Comparison of ENCODE assay signal across 15 cellular contexts in genomic region chr2:152762202-152762601, GRCh38. TPM values are rescaled to one million over a fixed set of nuclear protein-coding genes. Genes with fewer than 3 reads are reported as not detected.
DNase-seq lines count a peak whose midpoint lies in the region; ATAC-seq, FAIRE-seq and TF ChIP-seq lines count a peak whose summit lies in the region.
"Had no signal": no experiment of that assay in that cellular context is flagged by ENCODE, and none has a peak within 500 bp of the region (broad histone marks: within the 10 kb centered on the region; RNA-seq: fewer than 3 reads in every experiment).

No MANE protein-coding gene starts in this region.

- H3K9me3 Mint-ChIP-seq in activated naive CD8-positive, alpha-beta T cell treated with anti-CD3 and anti-CD28 coated beads, Interleukin-2, amount 50 U/mL, for 24 hours = peaks cover under 1% of the 10 kb centered on the region

- DNase-seq in A673 (ENCODE audit: low spot score) = peak; percentile 79
- DNase-seq in HS-5 (ENCODE audit: low read depth) = peak; percentile 94
- peak; percentile 26 for DNase-seq in dedifferentiated amniotic fluid mesenchymal stem cell (ENCODE audit: extremely low spot score)
- DNase-seq in left kidney (ENCODE audit: low read depth, low spot score) = peak; percentile 4
- DNase-seq in kidney = no peak
- DNase-seq in activated naive CD8-positive, alpha-beta T cell treated with anti-CD3 and anti-CD28 coated beads, Interleukin-2, amount 50 U/mL, for 24 hours = no peak
- DNase-seq in GOT3 (lab: John Stamatoyannopoulos, UW) = no peak
- no peak for DNase-seq in NCI-H1105 (lab: John Stamatoyannopoulos, UW)
- DNase-seq: activated naive CD4-positive, alpha-beta T cell treated with Interleukin-2 at 50 U/mL for 16 hours; AML-193; DMS53; H7; NCI-H524 treated with DMSO at 0.1 percent for 48 hours; nucleus accumbens had no signal

- H3K9me3 ChIP-seq in A673 (ENCODE audit: low read depth, low read length, poor library complexity, severe bottlenecking) (no peaks in the 10 kb centered on the region), kidney (ENCODE audit: control insufficient read depth in 1 of 2, low read length in 2 of 2) (no peaks in the 10 kb centered on the region)

- CTCF ChIA-PET in A673 (lab: Charles Lee) = no interaction called here

- H3K27ac ChIP-seq in A673 (ENCODE audit: low read depth, low read length, poor library complexity, severe bottlenecking) = no peak overlapping the region
- no peak overlapping the region for H3K27ac ChIP-seq in kidney (ENCODE audit: low read depth in 2 of 2, low read length in 2 of 2)
- H3K27ac ChIP-seq: foreskin keratinocyte had no signal

- POLR2A ChIA-PET in A673 (lab: Charles Lee; ENCODE audit: low non-redundant PET) = no interaction called here

- H3K4me3 Mint-ChIP-seq in activated naive CD8-positive, alpha-beta T cell treated with anti-CD3 and anti-CD28 coated beads, Interleukin-2, amount 50 U/mL, for 24 hours = no peak overlapping the region

- H3K27me3 Mint-ChIP-seq in activated naive CD8-positive, alpha-beta T cell treated with anti-CD3 and anti-CD28 coated beads, Interleukin-2, amount 50 U/mL, for 24 hours = no peaks in the 10 kb centered on the region

- peaks cover 11% of the 10 kb centered on the region for H3K36me3 Mint-ChIP-seq in activated naive CD8-positive, alpha-beta T cell treated with anti-CD3 and anti-CD28 coated beads, Interleukin-2, amount 50 U/mL, for 24 hours (ENCODE audit: low read depth)

- H3K27ac Mint-ChIP-seq in activated naive CD8-positive, alpha-beta T cell treated with anti-CD3 and anti-CD28 coated beads, Interleukin-2, amount 50 U/mL, for 24 hours = no peak overlapping the region

- TF ChIP-seq CTCF in A673 (conservative IDR thresholded peaks at IDR 0.05; ENCODE audit: low read depth, low read length) (no peak), kidney (IDR thresholded peaks at IDR 0.05; ENCODE audit: borderline replicate concordance, extremely low read depth, insufficient read depth) (no peak)

- no TSS peak for BruUV-seq in A673 (replicated peaks; lab: Mats Ljungman, UMichigan)

- H3K27me3 ChIP-seq in A673 (replicated peaks; ENCODE audit: insufficient read depth, low read depth, low read length, poor library complexity) = no peaks in the 10 kb centered on the region
- H3K27me3 ChIP-seq: foreskin keratinocyte had no signal

- intact Hi-C loops in A673 (cut with micrococcal nuclease; ENCODE audit: unreplicated experiment) = no loop called here
- intact Hi-C loops in kidney (cut with DNase I) = no loop called here

- no peak overlapping the region for H3K4me3 ChIP-seq in A673 (ENCODE audit: low read depth, low read length, poor library complexity, severe bottlenecking)
- no peak overlapping the region for H3K4me3 ChIP-seq in kidney (ENCODE audit: low read length in 2 of 2)

- H3K9ac ChIP-seq in kidney (ENCODE audit: low read length in 2 of 2) = no peak overlapping the region

- H3K4me1 ChIP-seq in A673 (ENCODE audit: insufficient read depth, low read length, poor library complexity, severe bottlenecking) = no peaks in the 10 kb centered on the region
- H3K4me1 ChIP-seq in kidney (ENCODE audit: control insufficient read depth in 1 of 2, insufficient read depth in 1 of 2, low read depth in 1 of 2, low read length in 2 of 2) = no peaks in the 10 kb centered on the region
- H3K4me1 ChIP-seq: foreskin keratinocyte had no signal

- no peak for FAIRE-seq in kidney (lab: Jason Lieb, UNC)

- ATAC-seq in activated naive CD8-positive, alpha-beta T cell treated with anti-CD3 and anti-CD28 coated beads, Interleukin-2, amount 50 U/mL, for 24 hours = no peak
- ATAC-seq: foreskin keratinocyte had no signal

- no peaks in the 10 kb centered on the region for H3K4me1 Mint-ChIP-seq in activated naive CD8-positive, alpha-beta T cell treated with anti-CD3 and anti-CD28 coated beads, Interleukin-2, amount 50 U/mL, for 24 hours

- H3K36me3 ChIP-seq in A673 (ENCODE audit: insufficient read depth, low read length, poor library complexity, severe bottlenecking) (peaks cover 12% of the 10 kb centered on the region), kidney (ENCODE audit: control insufficient read depth in 1 of 2, insufficient read depth in 2 of 2, low read length in 2 of 2) (peaks cover 2 to 6% of the 10 kb centered on the region in 2 donors)

RNA-seq across cellular contexts. Expression of gene ARL6IP6, which starts 43.8 kb away (rescaled TPM):
- total RNA-seq in A673 (2021) (43.0 and 43.6 TPM in 2 replicates), kidney (15.5 TPM)
- polyA plus RNA-seq in kidney (ENCODE audit: insufficient read depth, low read depth, low replicate concordance) = 9.3 TPM

RNA-seq across cellular contexts. Expression of gene PRPF40A, which starts 44.9 kb away (rescaled TPM):
- total RNA-seq in A673 (2021) (160 and 166 TPM in 2 replicates), kidney (82.7 TPM)
- 20.2 TPM for polyA plus RNA-seq in kidney (ENCODE audit: insufficient read depth, low read depth, low replicate concordance)

Comparison
In these comparisons a context has a peak if more than half of its experiments do, and no peak if none do; other contexts are left out.
1. DNase-seq: peak in A673 (single experiment), HS-5 (single experiment), dedifferentiated amniotic fluid mesenchymal stem cell (single experiment) and left kidney (single experiment); none in kidney (single experiment), activated naive CD8-positive, alpha-beta T cell treated with anti-CD3 and anti-CD28 coated beads, Interleukin-2, amount 50 U/mL, for 24 hours (single experiment), GOT3 (single experiment) and NCI-H1105 (single experiment).